In the genomic region with DNA sequence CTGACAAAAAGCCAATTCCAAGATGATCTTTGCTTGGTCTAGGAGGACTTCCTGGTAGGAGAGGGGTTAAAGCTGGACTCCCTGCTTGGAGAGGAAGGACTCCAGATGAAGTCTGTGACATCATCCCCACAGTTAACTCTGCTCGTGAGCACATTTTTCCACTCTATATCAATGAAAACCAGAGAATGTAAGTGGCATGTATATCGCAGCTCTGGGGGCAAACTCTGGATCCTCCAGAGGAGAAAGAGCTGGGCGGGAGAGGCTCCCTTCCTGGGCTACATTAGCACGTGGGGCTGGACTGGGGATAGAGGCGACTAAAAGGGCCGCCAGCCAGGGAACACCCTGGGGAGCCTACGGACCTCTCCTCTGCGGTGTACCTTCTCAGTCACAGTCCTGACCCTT, we compare ENCODE assay signal across 8 cellular contexts. TPM values are rescaled to one million over a fixed set of nuclear protein-coding genes. Genes with fewer than 3 reads are reported as not detected.
DNase-seq lines count a peak whose midpoint lies in the region; ATAC-seq, FAIRE-seq and TF ChIP-seq lines count a peak whose summit lies in the region.

No MANE protein-coding gene starts in this region.

- peak; percentile 3 for ATAC-seq in HG03066 (IDR thresholded peaks at IDR 0.05; ENCODE audit: low read depth, unreplicated experiment)
- peak; percentile 15 to 32 for ATAC-seq in activated naive CD4-positive, alpha-beta T cell treated with anti-CD3 and anti-CD28 coated beads, Interleukin-2, amount 50 U/mL, for 72 hours
- no peak for ATAC-seq in pancreas

- H3K4me3 ChIP-seq in pancreas = peak overlapping the region in 1 of 4 donors; percentile 20

- DNase-seq in activated CD4-positive, alpha-beta T cell treated with anti-CD3 and anti-CD28 coated beads, Interleukin-2, amount 10 ng/mL, durations not matched to agents 7 days and 5 days = no peak
- DNase-seq in activated CD4-positive, alpha-beta T cell treated with anti-CD3 and anti-CD28 coated beads, Interleukin-2, amount 50 U/mL, for 1 hour = no peak
- no peak for DNase-seq in activated naive CD4-positive, alpha-beta T cell treated with anti-CD3 and anti-CD28 coated beads, Interleukin-2, amount 50 U/mL, for 72 hours (ENCODE audit: low spot score in 2 of 2)
- no peak for DNase-seq in mesothelial cell of epicardium (ENCODE audit: low spot score in 2 of 2, unreplicated experiment in 2 of 2)
- no peak for DNase-seq in globus pallidus (ENCODE audit: low spot score)
- DNase-seq in posterior cingulate gyrus = no peak
- no peak for DNase-seq in pancreas

- peaks cover under 1 to 26% (median 6%) of the 10 kb centered on the region in 3 donors for H3K4me1 ChIP-seq in pancreas

- H3K4me3 Mint-ChIP-seq in activated CD4-positive, alpha-beta T cell treated with anti-CD3 and anti-CD28 coated beads, Interleukin-2, amount 10 ng/mL, durations not matched to agents 7 days and 5 days = peak overlapping the region; percentile 84
- peak overlapping the region; percentile 5 for H3K4me3 Mint-ChIP-seq in mesothelial cell of epicardium

- POLR2A ChIA-PET in activated CD4-positive, alpha-beta T cell treated with anti-CD3 and anti-CD28 coated beads, Interleukin-2, amount 10 ng/mL, durations not matched to agents 7 days and 5 days (lab: Charles Lee) = interaction anchor here (0.6 to 0.9 kb wide), 2 partner anchors 20 to 31 kb away, joined by 3 to 4 read pairs; no protein-coding TSS in a partner anchor

- H3K9me3 ChIP-seq in pancreas = no peaks in the 10 kb centered on the region

- peak overlapping the region; percentile 94 for H3K27ac Mint-ChIP-seq in activated CD4-positive, alpha-beta T cell treated with anti-CD3 and anti-CD28 coated beads, Interleukin-2, amount 10 ng/mL, durations not matched to agents 7 days and 5 days
- peak overlapping the region; percentile 89 to 90 for H3K27ac Mint-ChIP-seq in activated naive CD4-positive, alpha-beta T cell treated with anti-CD3 and anti-CD28 coated beads, Interleukin-2, amount 50 U/mL, for 72 hours
- H3K27ac Mint-ChIP-seq in mesothelial cell of epicardium = peak overlapping the region; percentile 90

- peaks cover 41% of the 10 kb centered on the region for H3K36me3 Mint-ChIP-seq in activated CD4-positive, alpha-beta T cell treated with anti-CD3 and anti-CD28 coated beads, Interleukin-2, amount 10 ng/mL, durations not matched to agents 7 days and 5 days (ENCODE audit: low read depth)
- H3K36me3 Mint-ChIP-seq in activated naive CD4-positive, alpha-beta T cell treated with anti-CD3 and anti-CD28 coated beads, Interleukin-2, amount 50 U/mL, for 72 hours = peaks cover 0 to 13% of the 10 kb centered on the region in 2 donors
- peaks cover 5% of the 10 kb centered on the region for H3K36me3 Mint-ChIP-seq in mesothelial cell of epicardium

- H3K4me1 Mint-ChIP-seq in activated CD4-positive, alpha-beta T cell treated with anti-CD3 and anti-CD28 coated beads, Interleukin-2, amount 10 ng/mL, durations not matched to agents 7 days and 5 days = peaks cover 85% of the 10 kb centered on the region
- H3K4me1 Mint-ChIP-seq in mesothelial cell of epicardium = peaks cover 78% of the 10 kb centered on the region

- TF ChIP-seq CTCF in mesothelial cell of epicardium (IDR thresholded peaks at IDR 0.05; ENCODE audit: unreplicated experiment) (no peak), pancreas (IDR thresholded peaks at IDR 0.05) (no peak)

- H3K36me3 ChIP-seq in pancreas = no peaks in the 10 kb centered on the region

- intact Hi-C loops in posterior cingulate gyrus (cut with DNase I) = no loop called here
- intact Hi-C loops in pancreas (cut with DNase I) = no loop called here

- 80 to 83% methylated on average over 8 of the region's 8 CpGs for WGBS in pancreas, 2 donors

- FAIRE-seq in pancreas (lab: Jason Lieb, UNC) = no peak

- peak overlapping the region in 2 of 4 donors; percentile 42 to 45 for H3K27ac ChIP-seq in pancreas

- no peaks in the 10 kb centered on the region for H3K27me3 ChIP-seq in pancreas

- H3K27me3 Mint-ChIP-seq in activated CD4-positive, alpha-beta T cell treated with anti-CD3 and anti-CD28 coated beads, Interleukin-2, amount 10 ng/mL, durations not matched to agents 7 days and 5 days = no peaks in the 10 kb centered on the region
- H3K27me3 Mint-ChIP-seq in mesothelial cell of epicardium (ENCODE audit: low read depth) = no peaks in the 10 kb centered on the region

- CTCF ChIA-PET in activated CD4-positive, alpha-beta T cell treated with anti-CD3 and anti-CD28 coated beads, Interleukin-2, amount 10 ng/mL, durations not matched to agents 7 days and 5 days (lab: Charles Lee) = interaction anchor here (0.9 to 3.9 kb wide), 9 partner anchors 8 to 156 kb away, joined by 3 to 24 read pairs (median 6); partner anchors contain the start of gene HIC1

- H3K9me3 Mint-ChIP-seq in activated CD4-positive, alpha-beta T cell treated with anti-CD3 and anti-CD28 coated beads, Interleukin-2, amount 10 ng/mL, durations not matched to agents 7 days and 5 days = no peaks in the 10 kb centered on the region
- no peaks in the 10 kb centered on the region for H3K9me3 Mint-ChIP-seq in activated naive CD4-positive, alpha-beta T cell treated with anti-CD3 and anti-CD28 coated beads, Interleukin-2, amount 50 U/mL, for 72 hours
- H3K9me3 Mint-ChIP-seq in mesothelial cell of epicardium = no peaks in the 10 kb centered on the region

RNA-seq across cellular contexts. Expression of gene HIC1, which starts 34.1 kb away (rescaled TPM):
- 10 to 100 TPM; 29.0 to 31.0 TPM for total RNA-seq in activated CD4-positive, alpha-beta T cell treated with anti-CD3 and anti-CD28 coated beads, Interleukin-2, amount 10 ng/mL, durations not matched to agents 7 days and 5 days
- total RNA-seq in activated naive CD4-positive, alpha-beta T cell treated with anti-CD3 and anti-CD28 coated beads, Interleukin-2, amount 50 U/mL, for 72 hours = 10 to 100 TPM; 36.8 to 41.8 TPM
- total RNA-seq in mesothelial cell of epicardium (97.9 to 99.3 TPM (median 98.9 TPM) in 3 replicates), pancreas (10 to 100 TPM in 2 of 6 donors, 1 to 10 TPM in 4; 1.0 to 15.8 (median 3.8) TPM)
- 1 to 10 TPM; 1.8 to 3.7 TPM for polyA plus RNA-seq in pancreas

RNA-seq across cellular contexts. Expression of gene OVCA2, which starts 47.2 kb away (rescaled TPM):
- total RNA-seq in activated CD4-positive, alpha-beta T cell treated with anti-CD3 and anti-CD28 coated beads, Interleukin-2, amount 10 ng/mL, durations not matched to agents 7 days and 5 days = 10 to 100 TPM; 36.8 to 37.9 TPM
- 10 to 100 TPM; 21.8 to 30.7 TPM for total RNA-seq in activated naive CD4-positive, alpha-beta T cell treated with anti-CD3 and anti-CD28 coated beads, Interleukin-2, amount 50 U/mL, for 72 hours
- 17.3 to 24.8 TPM (median 24.5 TPM) in 3 replicates for total RNA-seq in mesothelial cell of epicardium
- 10 to 100 TPM; 10.4 to 20.5 (median 17.9) TPM for total RNA-seq in pancreas
- polyA plus RNA-seq in pancreas = 10 to 100 TPM; 46.3 to 79.3 TPM

RNA-seq across cellular contexts. Expression of gene DPH1, which starts 59.1 kb away (rescaled TPM):
- total RNA-seq in activated CD4-positive, alpha-beta T cell treated with anti-CD3 and anti-CD28 coated beads, Interleukin-2, amount 10 ng/mL, durations not matched to agents 7 days and 5 days = 10 to 100 TPM; 31.3 to 37.8 TPM
- 10 to 100 TPM; 30.5 to 38.0 TPM for total RNA-seq in activated naive CD4-positive, alpha-beta T cell treated with anti-CD3 and anti-CD28 coated beads, Interleukin-2, amount 50 U/mL, for 72 hours
- total RNA-seq in mesothelial cell of epicardium (63.8 to 74.5 TPM (median 71.2 TPM) in 3 replicates), pancreas (10 to 100 TPM; 21.8 to 37.7 (median 27.6) TPM)
- 10 to 100 TPM; 53.3 to 74.4 TPM for polyA plus RNA-seq in pancreas

Comparison
In these comparisons a context has a peak if more than half of its experiments do, and no peak if none do; other contexts are left out.
1. ATAC-seq: peak in HG03066 (single experiment) and activated naive CD4-positive, alpha-beta T cell treated with anti-CD3 and anti-CD28 coated beads, Interleukin-2, amount 50 U/mL, for 72 hours (2 of 2); none in pancreas (0 of 4).
2. Peak in every context shown above with its lines, with median percentiles within 50 percentile points of each other: H3K27ac Mint-ChIP-seq.